ENCODE assay signal across 1 cellular context in genomic region chr7:29459591-29459990, GRCh38.
TF ChIP-seq lines count a peak whose summit lies in the region.

No MANE protein-coding gene starts in this region.

TF ChIP-seq in GM23338, 12 proteins besides CTCF, POLR2A, EP300 and RAD21 (continued from another document):
- TF ChIP-seq, protein P1, sequence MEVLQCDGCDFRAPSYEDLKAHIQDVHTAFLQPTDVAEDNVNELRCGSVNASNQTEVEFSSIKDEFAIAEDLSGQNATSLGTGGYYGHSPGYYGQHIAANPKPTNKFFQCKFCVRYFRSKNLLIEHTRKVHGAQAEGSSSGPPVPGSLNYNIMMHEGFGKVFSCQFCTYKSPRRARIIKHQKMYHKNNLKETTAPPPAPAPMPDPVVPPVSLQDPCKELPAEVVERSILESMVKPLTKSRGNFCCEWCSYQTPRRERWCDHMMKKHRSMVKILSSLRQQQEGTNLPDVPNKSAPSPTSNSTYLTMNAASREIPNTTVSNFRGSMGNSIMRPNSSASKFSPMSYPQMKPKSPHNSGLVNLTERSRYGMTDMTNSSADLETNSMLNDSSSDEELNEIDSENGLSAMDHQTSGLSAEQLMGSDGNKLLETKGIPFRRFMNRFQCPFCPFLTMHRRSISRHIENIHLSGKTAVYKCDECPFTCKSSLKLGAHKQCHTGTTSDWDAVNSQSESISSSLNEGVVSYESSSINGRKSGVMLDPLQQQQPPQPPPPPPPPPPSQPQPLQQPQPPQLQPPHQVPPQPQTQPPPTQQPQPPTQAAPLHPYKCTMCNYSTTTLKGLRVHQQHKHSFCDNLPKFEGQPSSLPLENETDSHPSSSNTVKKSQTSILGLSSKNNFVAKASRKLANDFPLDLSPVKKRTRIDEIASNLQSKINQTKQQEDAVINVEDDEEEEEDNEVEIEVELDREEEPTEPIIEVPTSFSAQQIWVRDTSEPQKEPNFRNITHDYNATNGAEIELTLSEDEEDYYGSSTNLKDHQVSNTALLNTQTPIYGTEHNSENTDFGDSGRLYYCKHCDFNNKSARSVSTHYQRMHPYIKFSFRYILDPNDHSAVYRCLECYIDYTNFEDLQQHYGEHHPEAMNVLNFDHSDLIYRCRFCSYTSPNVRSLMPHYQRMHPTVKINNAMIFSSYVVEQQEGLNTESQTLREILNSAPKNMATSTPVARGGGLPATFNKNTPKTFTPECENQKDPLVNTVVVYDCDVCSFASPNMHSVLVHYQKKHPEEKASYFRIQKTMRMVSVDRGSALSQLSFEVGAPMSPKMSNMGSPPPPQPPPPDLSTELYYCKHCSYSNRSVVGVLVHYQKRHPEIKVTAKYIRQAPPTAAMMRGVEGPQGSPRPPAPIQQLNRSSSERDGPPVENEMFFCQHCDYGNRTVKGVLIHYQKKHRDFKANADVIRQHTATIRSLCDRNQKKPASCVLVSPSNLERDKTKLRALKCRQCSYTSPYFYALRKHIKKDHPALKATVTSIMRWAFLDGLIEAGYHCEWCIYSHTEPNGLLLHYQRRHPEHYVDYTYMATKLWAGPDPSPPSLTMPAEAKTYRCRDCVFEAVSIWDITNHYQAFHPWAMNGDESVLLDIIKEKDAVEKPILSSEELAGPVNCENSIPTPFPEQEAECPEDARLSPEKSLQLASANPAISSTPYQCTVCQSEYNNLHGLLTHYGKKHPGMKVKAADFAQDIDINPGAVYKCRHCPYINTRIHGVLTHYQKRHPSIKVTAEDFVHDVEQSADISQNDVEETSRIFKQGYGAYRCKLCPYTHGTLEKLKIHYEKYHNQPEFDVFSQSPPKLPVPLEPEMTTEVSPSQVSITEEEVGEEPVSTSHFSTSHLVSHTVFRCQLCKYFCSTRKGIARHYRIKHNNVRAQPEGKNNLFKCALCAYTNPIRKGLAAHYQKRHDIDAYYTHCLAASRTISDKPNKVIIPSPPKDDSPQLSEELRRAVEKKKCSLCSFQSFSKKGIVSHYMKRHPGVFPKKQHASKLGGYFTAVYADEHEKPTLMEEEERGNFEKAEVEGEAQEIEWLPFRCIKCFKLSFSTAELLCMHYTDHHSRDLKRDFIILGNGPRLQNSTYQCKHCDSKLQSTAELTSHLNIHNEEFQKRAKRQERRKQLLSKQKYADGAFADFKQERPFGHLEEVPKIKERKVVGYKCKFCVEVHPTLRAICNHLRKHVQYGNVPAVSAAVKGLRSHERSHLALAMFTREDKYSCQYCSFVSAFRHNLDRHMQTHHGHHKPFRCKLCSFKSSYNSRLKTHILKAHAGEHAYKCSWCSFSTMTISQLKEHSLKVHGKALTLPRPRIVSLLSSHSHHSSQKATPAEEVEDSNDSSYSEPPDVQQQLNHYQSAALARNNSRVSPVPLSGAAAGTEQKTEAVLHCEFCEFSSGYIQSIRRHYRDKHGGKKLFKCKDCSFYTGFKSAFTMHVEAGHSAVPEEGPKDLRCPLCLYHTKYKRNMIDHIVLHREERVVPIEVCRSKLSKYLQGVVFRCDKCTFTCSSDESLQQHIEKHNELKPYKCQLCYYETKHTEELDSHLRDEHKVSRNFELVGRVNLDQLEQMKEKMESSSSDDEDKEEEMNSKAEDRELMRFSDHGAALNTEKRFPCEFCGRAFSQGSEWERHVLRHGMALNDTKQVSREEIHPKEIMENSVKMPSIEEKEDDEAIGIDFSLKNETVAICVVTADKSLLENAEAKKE (CRISPR knock-in tag; IDR thresholded peaks at IDR 0.05), result no peak
